2 cellular contexts compared by ENCODE assay signal in the genomic region with DNA sequence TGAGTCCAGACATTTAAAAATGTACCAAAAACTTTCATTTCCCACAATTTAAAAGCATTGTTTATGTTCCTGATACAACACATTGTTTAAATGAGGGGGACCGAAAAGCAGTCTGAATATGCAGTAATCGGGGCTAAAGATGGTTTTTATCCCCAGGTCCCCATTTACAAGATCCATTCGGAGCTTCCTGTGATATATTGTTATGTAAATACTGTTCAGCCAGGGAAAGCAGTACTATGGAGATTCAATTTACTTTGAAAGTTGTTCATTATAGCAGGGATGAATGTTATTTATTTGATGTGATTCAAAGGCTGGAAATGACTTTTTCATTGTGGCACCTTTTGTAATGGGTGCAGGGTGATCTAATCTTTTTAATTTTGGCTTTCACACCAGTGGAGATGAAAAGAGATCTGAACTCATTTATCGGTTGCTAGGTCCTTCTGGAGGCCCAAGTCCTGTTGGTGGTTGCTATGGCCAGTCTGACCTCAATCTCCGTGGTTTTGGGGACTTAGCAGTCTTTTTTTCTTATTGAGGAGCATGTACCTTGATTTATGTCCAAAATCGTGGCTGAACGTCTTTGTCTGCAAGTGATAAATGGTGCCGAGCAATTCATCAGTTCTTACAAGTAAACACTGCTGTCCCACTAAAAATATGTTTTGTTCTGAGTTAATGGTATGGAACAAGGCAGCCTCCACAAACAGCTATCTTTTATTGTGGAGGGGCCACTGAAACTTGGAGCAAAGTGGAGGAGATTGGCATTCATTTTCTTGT.
TF ChIP-seq lines count a peak whose summit lies in the region.

No MANE protein-coding gene starts in this region.

TF ChIP-seq in GM23338, 12 proteins besides CTCF, POLR2A, EP300 and RAD21:
- no peak for TF ChIP-seq ZNF462 (CRISPR knock-in tag; IDR thresholded peaks at IDR 0.05)
- TF ChIP-seq, protein P1, sequence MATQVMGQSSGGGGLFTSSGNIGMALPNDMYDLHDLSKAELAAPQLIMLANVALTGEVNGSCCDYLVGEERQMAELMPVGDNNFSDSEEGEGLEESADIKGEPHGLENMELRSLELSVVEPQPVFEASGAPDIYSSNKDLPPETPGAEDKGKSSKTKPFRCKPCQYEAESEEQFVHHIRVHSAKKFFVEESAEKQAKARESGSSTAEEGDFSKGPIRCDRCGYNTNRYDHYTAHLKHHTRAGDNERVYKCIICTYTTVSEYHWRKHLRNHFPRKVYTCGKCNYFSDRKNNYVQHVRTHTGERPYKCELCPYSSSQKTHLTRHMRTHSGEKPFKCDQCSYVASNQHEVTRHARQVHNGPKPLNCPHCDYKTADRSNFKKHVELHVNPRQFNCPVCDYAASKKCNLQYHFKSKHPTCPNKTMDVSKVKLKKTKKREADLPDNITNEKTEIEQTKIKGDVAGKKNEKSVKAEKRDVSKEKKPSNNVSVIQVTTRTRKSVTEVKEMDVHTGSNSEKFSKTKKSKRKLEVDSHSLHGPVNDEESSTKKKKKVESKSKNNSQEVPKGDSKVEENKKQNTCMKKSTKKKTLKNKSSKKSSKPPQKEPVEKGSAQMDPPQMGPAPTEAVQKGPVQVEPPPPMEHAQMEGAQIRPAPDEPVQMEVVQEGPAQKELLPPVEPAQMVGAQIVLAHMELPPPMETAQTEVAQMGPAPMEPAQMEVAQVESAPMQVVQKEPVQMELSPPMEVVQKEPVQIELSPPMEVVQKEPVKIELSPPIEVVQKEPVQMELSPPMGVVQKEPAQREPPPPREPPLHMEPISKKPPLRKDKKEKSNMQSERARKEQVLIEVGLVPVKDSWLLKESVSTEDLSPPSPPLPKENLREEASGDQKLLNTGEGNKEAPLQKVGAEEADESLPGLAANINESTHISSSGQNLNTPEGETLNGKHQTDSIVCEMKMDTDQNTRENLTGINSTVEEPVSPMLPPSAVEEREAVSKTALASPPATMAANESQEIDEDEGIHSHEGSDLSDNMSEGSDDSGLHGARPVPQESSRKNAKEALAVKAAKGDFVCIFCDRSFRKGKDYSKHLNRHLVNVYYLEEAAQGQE (IDR thresholded peaks at IDR 0.05; ENCODE audit: unreplicated experiment) = no peak
- peak; percentile 86 for TF ChIP-seq NANOG (IDR thresholded peaks at IDR 0.05; ENCODE audit: borderline replicate concordance)

TF ChIP-seq in SK-N-SH treated with all-trans-retinoic acid at 6 μM for 48 hours, 23 proteins besides CTCF, POLR2A, EP300 and RAD21 (continued from another document):
- TF ChIP-seq, protein P2, sequence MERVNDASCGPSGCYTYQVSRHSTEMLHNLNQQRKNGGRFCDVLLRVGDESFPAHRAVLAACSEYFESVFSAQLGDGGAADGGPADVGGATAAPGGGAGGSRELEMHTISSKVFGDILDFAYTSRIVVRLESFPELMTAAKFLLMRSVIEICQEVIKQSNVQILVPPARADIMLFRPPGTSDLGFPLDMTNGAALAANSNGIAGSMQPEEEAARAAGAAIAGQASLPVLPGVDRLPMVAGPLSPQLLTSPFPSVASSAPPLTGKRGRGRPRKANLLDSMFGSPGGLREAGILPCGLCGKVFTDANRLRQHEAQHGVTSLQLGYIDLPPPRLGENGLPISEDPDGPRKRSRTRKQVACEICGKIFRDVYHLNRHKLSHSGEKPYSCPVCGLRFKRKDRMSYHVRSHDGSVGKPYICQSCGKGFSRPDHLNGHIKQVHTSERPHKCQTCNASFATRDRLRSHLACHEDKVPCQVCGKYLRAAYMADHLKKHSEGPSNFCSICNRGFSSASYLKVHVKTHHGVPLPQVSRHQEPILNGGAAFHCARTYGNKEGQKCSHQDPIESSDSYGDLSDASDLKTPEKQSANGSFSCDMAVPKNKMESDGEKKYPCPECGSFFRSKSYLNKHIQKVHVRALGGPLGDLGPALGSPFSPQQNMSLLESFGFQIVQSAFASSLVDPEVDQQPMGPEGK (CRISPR knock-in tag; IDR thresholded peaks at IDR 0.05; ENCODE audit: borderline replicate concordance) = no peak
- TF ChIP-seq ZNF8 (CRISPR knock-in tag; IDR thresholded peaks at IDR 0.05) (no peak), ZNF70 (CRISPR knock-in tag; IDR thresholded peaks at IDR 0.05) (no peak), PPARA (CRISPR knock-in tag; IDR thresholded peaks at IDR 0.05; ENCODE audit: borderline replicate concordance) (no peak), ZNF565 (CRISPR knock-in tag; conservative IDR thresholded peaks at IDR 0.05; ENCODE audit: low read depth) (no peak), ZFP30 (CRISPR knock-in tag; IDR thresholded peaks at IDR 0.05) (no peak), CSDC2 (CRISPR knock-in tag; IDR thresholded peaks at IDR 0.05) (no peak), ISL1 (CRISPR knock-in tag; IDR thresholded peaks at IDR 0.05) (no peak), ARNTL (CRISPR knock-in tag; IDR thresholded peaks at IDR 0.05; ENCODE audit: borderline replicate concordance, low read depth) (no peak)
